Comparison of ENCODE assay signal across 36 cellular contexts in the genomic region with DNA sequence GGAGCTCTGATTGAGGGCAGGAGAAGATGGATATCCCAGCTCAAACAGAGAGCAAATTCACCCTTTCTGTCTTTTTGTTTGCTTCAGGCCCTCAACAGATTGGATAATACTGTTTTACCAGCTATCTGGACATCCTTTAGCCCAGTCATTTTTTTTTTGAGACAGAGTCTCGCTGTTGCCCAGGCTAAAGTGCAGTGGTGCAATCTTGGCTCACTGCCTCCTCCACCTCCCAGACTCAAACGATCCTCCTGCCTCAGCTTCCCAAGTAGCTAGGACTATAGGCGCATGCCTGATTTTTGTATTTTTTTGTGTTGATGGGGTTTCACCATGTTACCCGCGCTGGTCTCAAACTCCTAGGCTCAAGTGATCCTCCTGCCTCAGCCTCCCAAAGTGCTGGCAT.
"Had no signal": no experiment of that assay in that cellular context is flagged by ENCODE, and none has a peak within 500 bp of the region (broad histone marks: within the 10 kb centered on the region; RNA-seq: fewer than 3 reads in every experiment).

No MANE protein-coding gene starts in this region.

- H3K4me1 ChIP-seq: adrenal gland, body of pancreas, esophagus muscularis mucosa, foreskin keratinocyte, gastrocnemius medialis had no signal

- H3K27ac Mint-ChIP-seq: activated B cell treated with CpG ODN at 0.5 μM for 24 hours; activated CD8-positive, alpha-beta memory T cell treated with anti-CD3 and anti-CD28 coated beads, Interleukin-2, amount 10 ng/mL, durations not matched to agents 7 days and 5 days; activated CD8-positive, alpha-beta T cell treated with anti-CD3 and anti-CD28 coated beads for 36 hours; activated naive CD4-positive, alpha-beta T cell treated with anti-CD3 and anti-CD28 coated beads, Interleukin-2, amount 10 ng/mL, durations not matched to agents 7 days and 5 days; activated naive CD8-positive, alpha-beta T cell treated with anti-CD3 and anti-CD28 coated beads for 36 hours; activated naive CD8-positive, alpha-beta T cell treated with anti-CD3 and anti-CD28 coated beads, Interleukin-2, amount 50 U/mL, for 24 hours; activated T-cell treated with anti-CD3 and anti-CD28 coated beads, Interleukin-2, amount 50 U/mL, for 24 hours; activated T-cell treated with anti-CD3 and anti-CD28 coated beads, Interleukin-2, amount 50 U/mL, for 72 hours; effector memory CD8-positive, alpha-beta T cell; T-helper 17 cell; T-helper 2 cell treated with Interferon-gamma antibody and Interleukin-4, amounts not matched to agents 5 μg/mL and 100 μg/mL, for 36 hours had no signal

- ATAC-seq: activated CD4-positive, CD25-positive, alpha-beta regulatory T cell treated with anti-CD3 and anti-CD28 coated beads, Interleukin-2, amount 50 U/mL, for 24 hours; activated CD8-positive, alpha-beta memory T cell treated with anti-CD3 and anti-CD28 coated beads, Interleukin-2, amount 10 ng/mL, durations not matched to agents 7 days and 5 days; activated CD8-positive, alpha-beta T cell treated with anti-CD3 and anti-CD28 coated beads for 36 hours; activated naive CD8-positive, alpha-beta T cell treated with anti-CD3 and anti-CD28 coated beads, Interleukin-2, amount 50 U/mL, for 24 hours; activated T-cell treated with anti-CD3 and anti-CD28 coated beads, Interleukin-2, amount 50 U/mL, for 72 hours; body of pancreas; effector memory CD8-positive, alpha-beta T cell; foreskin keratinocyte; gastrocnemius medialis; T-helper 17 cell had no signal

- H3K27ac ChIP-seq: adrenal gland, body of pancreas, esophagus muscularis mucosa, foreskin keratinocyte, gastrocnemius medialis, WERI-Rb-1 had no signal

- H3K4me3 Mint-ChIP-seq: activated B cell treated with CpG ODN at 0.5 μM for 24 hours; activated CD8-positive, alpha-beta memory T cell treated with anti-CD3 and anti-CD28 coated beads, Interleukin-2, amount 10 ng/mL, durations not matched to agents 7 days and 5 days; activated CD8-positive, alpha-beta T cell treated with anti-CD3 and anti-CD28 coated beads for 36 hours; activated naive CD4-positive, alpha-beta T cell treated with anti-CD3 and anti-CD28 coated beads, Interleukin-2, amount 10 ng/mL, durations not matched to agents 7 days and 5 days; activated naive CD8-positive, alpha-beta T cell treated with anti-CD3 and anti-CD28 coated beads for 36 hours; activated naive CD8-positive, alpha-beta T cell treated with anti-CD3 and anti-CD28 coated beads, Interleukin-2, amount 50 U/mL, for 24 hours; activated T-cell treated with anti-CD3 and anti-CD28 coated beads, Interleukin-2, amount 50 U/mL, for 24 hours; activated T-cell treated with anti-CD3 and anti-CD28 coated beads, Interleukin-2, amount 50 U/mL, for 72 hours; effector memory CD8-positive, alpha-beta T cell; T-helper 17 cell; T-helper 2 cell treated with Interferon-gamma antibody and Interleukin-4, amounts not matched to agents 5 μg/mL and 100 μg/mL, for 36 hours had no signal

- H3K27me3 ChIP-seq: adrenal gland, body of pancreas, esophagus muscularis mucosa, foreskin keratinocyte, gastrocnemius medialis had no signal

- H3K27me3 Mint-ChIP-seq: activated B cell treated with CpG ODN at 0.5 μM for 24 hours; activated CD8-positive, alpha-beta memory T cell treated with anti-CD3 and anti-CD28 coated beads, Interleukin-2, amount 10 ng/mL, durations not matched to agents 7 days and 5 days; activated CD8-positive, alpha-beta T cell treated with anti-CD3 and anti-CD28 coated beads for 36 hours; activated naive CD4-positive, alpha-beta T cell treated with anti-CD3 and anti-CD28 coated beads, Interleukin-2, amount 10 ng/mL, durations not matched to agents 7 days and 5 days; activated naive CD8-positive, alpha-beta T cell treated with anti-CD3 and anti-CD28 coated beads for 36 hours; activated naive CD8-positive, alpha-beta T cell treated with anti-CD3 and anti-CD28 coated beads, Interleukin-2, amount 50 U/mL, for 24 hours; activated T-cell treated with anti-CD3 and anti-CD28 coated beads, Interleukin-2, amount 50 U/mL, for 24 hours; effector memory CD8-positive, alpha-beta T cell; T-helper 17 cell had no signal

- H3K9me3 Mint-ChIP-seq: activated B cell treated with CpG ODN at 0.5 μM for 24 hours; effector memory CD8-positive, alpha-beta T cell had no signal

- DNase-seq: activated B cell treated with CpG ODN at 0.5 μM for 24 hours; activated CD4-positive, alpha-beta T cell treated with anti-CD3 and anti-CD28 coated beads for 48 hours; activated CD4-positive, alpha-beta T cell treated with anti-CD3 and anti-CD28 coated beads, Interleukin-2, amount 50 U/mL, for 1 hour; activated CD4-positive, alpha-beta T cell treated with anti-CD3 and anti-CD28 coated beads, Interleukin-2, amount 50 U/mL, for 48 hours; activated CD8-positive, alpha-beta memory T cell treated with anti-CD3 and anti-CD28 coated beads, Interleukin-2, amount 10 ng/mL, durations not matched to agents 7 days and 5 days; activated CD8-positive, alpha-beta memory T cell treated with anti-CD3 and anti-CD28 coated beads, Interleukin-2, amount 50 U/mL, for 48 hours; activated CD8-positive, alpha-beta T cell treated with anti-CD3 and anti-CD28 coated beads for 36 hours; activated gamma-delta T cell; activated naive CD4-positive, alpha-beta T cell; activated naive CD4-positive, alpha-beta T cell treated with anti-CD3 and anti-CD28 coated beads, Interleukin-2, amount 10 ng/mL, durations not matched to agents 7 days and 5 days; activated naive CD8-positive, alpha-beta T cell treated with anti-CD3 and anti-CD28 coated beads for 36 hours; activated naive CD8-positive, alpha-beta T cell treated with anti-CD3 and anti-CD28 coated beads, Interleukin-2, amount 50 U/mL, for 24 hours; activated T-cell treated with anti-CD3 and anti-CD28 coated beads for 4 hours; activated T-cell treated with anti-CD3 and anti-CD28 coated beads, Interleukin-2, amount 50 U/mL, for 24 hours; activated T-cell treated with anti-CD3 and anti-CD28 coated beads, Interleukin-2, amount 50 U/mL, for 72 hours; adrenal gland; amygdala; aorta; body of pancreas; caudate nucleus; cortex of kidney; dermis blood vessel endothelial cell; effector CD4-positive, alpha-beta T cell; effector memory CD8-positive, alpha-beta T cell; erythroblast; foreskin keratinocyte; gastrocnemius medialis; glutamatergic neuron; T-helper 1 cell; T-helper 17 cell; T1000; WERI-Rb-1 had no signal

- H3K9me3 ChIP-seq: adrenal gland, esophagus muscularis mucosa, gastrocnemius medialis had no signal

- FAIRE-seq: colon had no signal

- H3K4me3 ChIP-seq: adrenal gland, body of pancreas, esophagus muscularis mucosa, gastrocnemius medialis had no signal

- H3K36me3 ChIP-seq: adrenal gland, esophagus muscularis mucosa, gastrocnemius medialis, WERI-Rb-1 had no signal
